In genomic region chr2:177252808-177253531, GRCh38 we compare ENCODE assay signal across 11 cellular contexts. TPM values are rescaled to one million over a fixed set of nuclear protein-coding genes. Genes with fewer than 3 reads are reported as not detected.
DNase-seq lines count a peak whose midpoint lies in the region; ATAC-seq and TF ChIP-seq lines count a peak whose summit lies in the region.
"Had no signal": no experiment of that assay in that cellular context is flagged by ENCODE, and none has a peak within 500 bp of the region (broad histone marks: within the 10 kb centered on the region; RNA-seq: fewer than 3 reads in every experiment).

No MANE protein-coding gene starts in this region.

- peaks cover 0 to under 1% of the 10 kb centered on the region in 2 donors for H3K9me3 Mint-ChIP-seq in activated T-cell treated with anti-CD3 and anti-CD28 coated beads, Interleukin-2, amount 50 U/mL, for 72 hours
- H3K9me3 Mint-ChIP-seq in activated naive CD4-positive, alpha-beta T cell treated with anti-CD3 and anti-CD28 coated beads, Interleukin-2, amount 50 U/mL, for 72 hours: peaks cover 0 to 9% of the 10 kb centered on the region in 2 donors

- no peaks in the 10 kb centered on the region for H3K27me3 ChIP-seq in tibial nerve

- no peak for TF ChIP-seq CTCF in tibial nerve (IDR thresholded peaks at IDR 0.05)

- H3K27me3 Mint-ChIP-seq in activated T-cell treated with anti-CD3 and anti-CD28 coated beads, Interleukin-2, amount 50 U/mL, for 72 hours (ENCODE audit: low read depth): no peaks in the 10 kb centered on the region

- in situ Hi-C loops in G401 (cut with HindIII; ENCODE audit: low sequenced_read_pairs): no loop called here

- H3K4me3 Mint-ChIP-seq in activated T-cell treated with anti-CD3 and anti-CD28 coated beads, Interleukin-2, amount 50 U/mL, for 72 hours: peak overlapping the region; percentile 39 to 56

- no peak for ATAC-seq in activated T-cell treated with anti-CD3 and anti-CD28 coated beads, Interleukin-2, amount 50 U/mL, for 72 hours (replicated peaks in 1 of 2)
- ATAC-seq in activated naive CD4-positive, alpha-beta T cell treated with anti-CD3 and anti-CD28 coated beads, Interleukin-2, amount 50 U/mL, for 72 hours: no peak
- ATAC-seq in left lobe of liver (peak; percentile 3), HG03432 (IDR thresholded peaks at IDR 0.05; ENCODE audit: unreplicated experiment) (no peak)

- no peak for DNase-seq in activated T-cell treated with anti-CD3 and anti-CD28 coated beads, Interleukin-2, amount 50 U/mL, for 72 hours
- DNase-seq in activated T-cell treated with anti-CD3 and anti-CD28 coated beads for 4 hours: no peak
- DNase-seq in activated naive CD4-positive, alpha-beta T cell treated with anti-CD3 and anti-CD28 coated beads, Interleukin-2, amount 50 U/mL, for 72 hours (ENCODE audit: low spot score in 2 of 2): no peak
- DNase-seq in left lobe of liver (ENCODE audit: low spot score): no peak
- DNase-seq in tibial nerve (ENCODE audit: low spot score in 2 of 2): no peak
- no peak for DNase-seq in G401 (ENCODE audit: low spot score)
- DNase-seq in DMS79 (lab: John Stamatoyannopoulos, UW): no peak
- DNase-seq: activated CD4-positive, CD25-positive, alpha-beta regulatory T cell treated with anti-CD3 and anti-CD28 coated beads, Interleukin-2, amount 50 U/mL, for 72 hours; NCI-H2171 treated with DMSO at 0.1 percent for 48 hours had no signal

- TF ChIP-seq EP300 in tibial nerve (IDR thresholded peaks at IDR 0.05): no peak

- H3K4me1 Mint-ChIP-seq in activated T-cell treated with anti-CD3 and anti-CD28 coated beads, Interleukin-2, amount 50 U/mL, for 72 hours (ENCODE audit: low read depth): peaks cover 88% of the 10 kb centered on the region

- no peak overlapping the region for H3K4me3 ChIP-seq in tibial nerve

- peak overlapping the region; percentile 92 for H3K27ac Mint-ChIP-seq in activated T-cell treated with anti-CD3 and anti-CD28 coated beads, Interleukin-2, amount 50 U/mL, for 72 hours
- H3K27ac Mint-ChIP-seq in activated naive CD4-positive, alpha-beta T cell treated with anti-CD3 and anti-CD28 coated beads, Interleukin-2, amount 50 U/mL, for 72 hours: peak overlapping the region; percentile 49 to 79

- WGBS in tibial nerve, 2 donors: 80 to 85% methylated on average over 5 of the region's 5 CpGs

- peak overlapping the region; percentile 3 to 82 (median 68) for H3K27ac ChIP-seq in tibial nerve
- H3K27ac ChIP-seq: C4-2B had no signal

- H3K36me3 ChIP-seq in tibial nerve: no peaks in the 10 kb centered on the region

- peaks cover 0 to 99% (median 77%) of the 10 kb centered on the region in 4 donors for H3K4me1 ChIP-seq in tibial nerve

- H3K9me3 ChIP-seq in tibial nerve: no peaks in the 10 kb centered on the region

- no peak for TF ChIP-seq POLR2A in tibial nerve (IDR thresholded peaks at IDR 0.05)

- H3K36me3 Mint-ChIP-seq in activated T-cell treated with anti-CD3 and anti-CD28 coated beads, Interleukin-2, amount 50 U/mL, for 72 hours (ENCODE audit: insufficient read depth in 2 of 2): peaks cover 15 to 23% of the 10 kb centered on the region in 2 donors
- peaks cover 13 to 39% of the 10 kb centered on the region in 2 donors for H3K36me3 Mint-ChIP-seq in activated naive CD4-positive, alpha-beta T cell treated with anti-CD3 and anti-CD28 coated beads, Interleukin-2, amount 50 U/mL, for 72 hours

RNA-seq across cellular contexts. Expression of gene NFE2L2, which starts 11.6 kb away (rescaled TPM):
- total RNA-seq in activated T-cell treated with anti-CD3 and anti-CD28 coated beads, Interleukin-2, amount 50 U/mL, for 72 hours: 10 to 100 TPM; 74.6 to 81.4 TPM
- 10 to 100 TPM; 44.7 to 82.2 TPM for total RNA-seq in activated naive CD4-positive, alpha-beta T cell treated with anti-CD3 and anti-CD28 coated beads, Interleukin-2, amount 50 U/mL, for 72 hours
- 29.2 TPM for total RNA-seq in left lobe of liver
- total RNA-seq in tibial nerve: 100 to 1,000 TPM; 112 to 164 (median 145) TPM
- total RNA-seq in G401 (2014; rRNA removed; shearing (Covaris generic)): 60.8 and 67.9 TPM in 2 replicates

RNA-seq across cellular contexts. Expression of gene HNRNPA3, which starts 40.4 kb away (rescaled TPM):
- 100 to 1,000 TPM; 140 to 148 TPM for total RNA-seq in activated T-cell treated with anti-CD3 and anti-CD28 coated beads, Interleukin-2, amount 50 U/mL, for 72 hours
- total RNA-seq in activated naive CD4-positive, alpha-beta T cell treated with anti-CD3 and anti-CD28 coated beads, Interleukin-2, amount 50 U/mL, for 72 hours: 100 to 1,000 TPM; 259 to 273 TPM
- total RNA-seq in left lobe of liver (55.1 TPM), tibial nerve (100 to 1,000 TPM in 1 of 4 donors, 10 to 100 TPM in 3; 77.3 to 102 (median 94.4) TPM)
- 30.9 and 48.1 TPM in 2 replicates for total RNA-seq in G401 (2014; rRNA removed; shearing (Covaris generic))
